In genomic region chr2:208189782-208190181, GRCh38 we compare ENCODE assay signal across 2 cellular contexts.
TF ChIP-seq lines count a peak whose summit lies in the region.

Gene C2orf80, minus strand, starts transcription at chr2:208190030. Its CDS starts 3,044 bp downstream, at chr2:208186986.

TF ChIP-seq in H1, 55 proteins besides CTCF, POLR2A, EP300 and RAD21 (continued from another document):
- no peak for TF ChIP-seq TAF1 (IDR thresholded peaks at IDR 0.05; ENCODE audit: low read depth, low read length)
- TF ChIP-seq TEAD4 (IDR thresholded peaks at IDR 0.05; ENCODE audit: low read depth, low read length) = no peak

TF ChIP-seq in neural cell, 6 proteins besides CTCF, POLR2A, EP300 and RAD21 (continued from another document):
- peak; percentile 89 for TF ChIP-seq REST (IDR thresholded peaks at IDR 0.05; ENCODE audit: borderline replicate concordance)
- peak; percentile 88 for TF ChIP-seq POLR2AphosphoS5 (IDR thresholded peaks at IDR 0.05)
